Comparison of ENCODE assay signal across 15 cellular contexts in the genomic region with DNA sequence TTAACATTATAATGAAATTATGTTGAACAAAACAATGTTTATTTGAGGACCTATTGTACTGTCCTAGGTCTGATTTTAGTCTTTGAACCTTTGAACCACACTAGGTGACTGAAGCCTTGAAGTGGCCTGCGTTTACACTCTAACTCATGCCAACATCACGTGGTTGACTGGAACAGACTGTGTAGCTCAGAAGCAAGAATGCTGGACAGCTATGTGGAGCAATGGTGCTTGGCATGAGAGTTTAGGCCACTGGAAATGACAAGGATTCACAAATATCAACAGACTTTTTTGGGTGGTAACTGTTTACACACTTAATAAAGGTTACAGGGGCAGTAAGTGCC.
DNase-seq lines count a peak whose midpoint lies in the region; ATAC-seq, FAIRE-seq and TF ChIP-seq lines count a peak whose summit lies in the region.
"Had no signal": no experiment of that assay in that cellular context is flagged by ENCODE, and none has a peak within 500 bp of the region (broad histone marks: within the 10 kb centered on the region; RNA-seq: fewer than 3 reads in every experiment).

No MANE protein-coding gene starts in this region.

- ATAC-seq in left ventricle myocardium superior: peak; percentile 43
- ATAC-seq in right cardiac atrium: no peak
- ATAC-seq in Panc1: 0 out of 2 replicates have a peak, but pooled peaks have one; percentile 63
- peak; percentile 62; the same call in 2 of the 3 replicates for ATAC-seq in HepG2
- no peak for ATAC-seq in aorta (ENCODE audit: low FRiP score)
- no peak for ATAC-seq in HG03442 (IDR thresholded peaks at IDR 0.05; ENCODE audit: unreplicated experiment)

- DNase-seq in left ventricle myocardium superior (no peak), right cardiac atrium (no peak), Panc1 (ENCODE audit: low read depth, low spot score) (no peak), HepG2 (ENCODE audit: low spot score) (peak; percentile 2), aorta (no peak), mucosa of gallbladder (ENCODE audit: low spot score) (no peak)
- DNase-seq: H7, HFFc6, KG1, NCI-H1048, NCI-H1436, NCI-H1930, NCI-H345, NCI-H526 had no signal

- no peak for TF ChIP-seq RAD21 in HepG2 (CRISPR knock-in tag; IDR thresholded peaks at IDR 0.05)

- H3K4me2 ChIP-seq in HepG2 (ENCODE audit: low read depth, low read length): no peak overlapping the region

- H3K79me2 ChIP-seq in HepG2 (ENCODE audit: insufficient read depth, low read length): no peaks in the 10 kb centered on the region

- H3K27me3 ChIP-seq in right cardiac atrium (ENCODE audit: control insufficient read depth, insufficient read depth) (no peaks in the 10 kb centered on the region), Panc1 (ENCODE audit: control insufficient read depth, insufficient read depth, low read length) (no peaks in the 10 kb centered on the region), HepG2 (ENCODE audit: control insufficient read depth in 1 of 2, insufficient read depth in 2 of 2, low read length in 2 of 2) (no peaks in the 10 kb centered on the region), aorta (ENCODE audit: control insufficient read depth in 1 of 2, insufficient read depth in 2 of 2, low read length in 1 of 2) (no peaks in the 10 kb centered on the region)

- H3K27ac ChIP-seq in right cardiac atrium (ENCODE audit: low read length) (no peak overlapping the region), Panc1 (ENCODE audit: low read length) (no peak overlapping the region), HepG2 (ENCODE audit: extremely low read length, insufficient read depth, low read length) (no peak overlapping the region), aorta (ENCODE audit: low read depth in 1 of 2, low read length in 2 of 2) (no peak overlapping the region)

- H2AFZ ChIP-seq in HepG2 (ENCODE audit: low read length): no peak overlapping the region

- no peaks in the 10 kb centered on the region for H4K20me1 ChIP-seq in HepG2 (ENCODE audit: insufficient read depth, low read length)

- CTCF ChIA-PET in Panc1 (lab: Charles Lee): no interaction called here
- CTCF ChIA-PET in HepG2 (lab: Yijun Ruan, JAX; ENCODE audit: low intra/inter-chr PET ratio, low total read pairs): no interaction called here

- in situ Hi-C loops in Panc1 (cut with HindIII; ENCODE audit: low pct_unique_long_range_greater_than_20kb, low sequenced_read_pairs) (no loop called here), HepG2 (cut with HindIII; ENCODE audit: extremely low pct_ligation_motif_present, low pct_unique_long_range_greater_than_20kb) (no loop called here)

- H3K9me3 ChIP-seq in right cardiac atrium (ENCODE audit: control insufficient read depth, low read length): no peaks in the 10 kb centered on the region
- no peaks in the 10 kb centered on the region for H3K9me3 ChIP-seq in Panc1 (ENCODE audit: control insufficient read depth, insufficient read depth, low read depth, low read length)
- no peaks in the 10 kb centered on the region for H3K9me3 ChIP-seq in HepG2 (ENCODE audit: low read length)
- no peaks in the 10 kb centered on the region for H3K9me3 ChIP-seq in aorta (ENCODE audit: control insufficient read depth, low read length)

- POLR2A ChIA-PET in Panc1 (lab: Charles Lee): no interaction called here
- POLR2A ChIA-PET in HepG2 (lab: Yijun Ruan, JAX): no interaction called here

- no peak for FAIRE-seq in HepG2 (lab: Jason Lieb, UNC)

- 62% methylated on average over 2 of the region's 2 CpGs for WGBS in right cardiac atrium
- 0% methylated on average over 2 of the region's 2 CpGs for WGBS in HepG2 (ENCODE audit: low lambda C conversion rate)
- 65% methylated on average over 2 of the region's 2 CpGs for WGBS in aorta, 2 donors

- TF ChIP-seq POLR2A in HepG2 (IDR thresholded peaks at IDR 0.05; ENCODE audit: insufficient read depth in 1 of 2, low read depth in 2 of 2, low read length in 2 of 2): no peak

- TF ChIP-seq CTCF in Panc1 (IDR thresholded peaks at IDR 0.05): no peak
- TF ChIP-seq CTCF in HepG2 (CRISPR knock-in tag; IDR thresholded peaks at IDR 0.05): no peak

- no peaks in the 10 kb centered on the region for H3K4me1 ChIP-seq in right cardiac atrium (ENCODE audit: control insufficient read depth, insufficient read depth, low read length)
- no peaks in the 10 kb centered on the region for H3K4me1 ChIP-seq in Panc1 (ENCODE audit: control insufficient read depth, insufficient read depth, low read length)
- no peaks in the 10 kb centered on the region for H3K4me1 ChIP-seq in HepG2 (ENCODE audit: insufficient read depth, low read length)
- no peaks in the 10 kb centered on the region for H3K4me1 ChIP-seq in aorta (ENCODE audit: control insufficient read depth in 1 of 2, insufficient read depth in 2 of 2, low read length in 2 of 2)

- BruUV-seq in Panc1 (replicated peaks; lab: Mats Ljungman, UMichigan) (no TSS peak), HepG2 (replicated peaks; lab: Mats Ljungman, UMichigan) (no TSS peak)

- H3K4me3 ChIP-seq in right cardiac atrium (ENCODE audit: low read length) (no peak overlapping the region), Panc1 (ENCODE audit: low read depth in 2 of 2, low read length in 2 of 2) (no peak overlapping the region), HepG2 (replicated peaks in 1 of 3; ENCODE audit: insufficient read depth in 1 of 3, low read depth in 2 of 3, low read length in 3 of 3) (no peak overlapping the region), aorta (ENCODE audit: low read length in 2 of 2) (no peak overlapping the region)

- no peaks in the 10 kb centered on the region for H3K36me3 ChIP-seq in Panc1 (ENCODE audit: control insufficient read depth, insufficient read depth, low read length)
- H3K36me3 ChIP-seq in HepG2 (replicated peaks in 1 of 2; ENCODE audit: control insufficient read depth in 1 of 2, insufficient read depth in 2 of 2, low read length in 2 of 2): no peaks in the 10 kb centered on the region
- H3K36me3 ChIP-seq in aorta (ENCODE audit: control insufficient read depth in 1 of 2, insufficient read depth in 2 of 2, low read length in 1 of 2): no peaks in the 10 kb centered on the region

- intact Hi-C loops in left ventricle myocardium superior (cut with micrococcal nuclease) (no loop called here), right cardiac atrium (cut with DNase I) (no loop called here), Panc1 (cut with micrococcal nuclease; ENCODE audit: unreplicated experiment) (no loop called here), HepG2 (cut with micrococcal nuclease; ENCODE audit: unreplicated experiment) (no loop called here), aorta (cut with DNase I) (no loop called here)

- TF ChIP-seq EP300 in HepG2 (IDR thresholded peaks at IDR 0.05; ENCODE audit: low read depth in 2 of 2, low read length in 2 of 2): no peak
- TF ChIP-seq EP300 in HepG2 (CRISPR knock-in tag; IDR thresholded peaks at IDR 0.05; ENCODE audit: borderline replicate concordance): no peak

- no peak overlapping the region for H3K9ac ChIP-seq in HepG2 (ENCODE audit: insufficient read depth, low read depth, low read length)

TF ChIP-seq in HepG2, 621 proteins besides CTCF, POLR2A, EP300 and RAD21 (continues in another document):
- TF ChIP-seq SAP130 (CRISPR knock-in tag; IDR thresholded peaks at IDR 0.05; ENCODE audit: low read depth) (0 out of 2 replicates have a peak, but pooled peaks have one; percentile 21), TCF7 (IDR thresholded peaks at IDR 0.05; ENCODE audit: low read depth) (peak; percentile 56; the same call in 1 of the 2 replicates), ZNF772 (CRISPR knock-in tag; IDR thresholded peaks at IDR 0.05) (no peak), ZNF331 (CRISPR knock-in tag; IDR thresholded peaks at IDR 0.05) (no peak), FOXK1 (CRISPR knock-in tag; IDR thresholded peaks at IDR 0.05; ENCODE audit: borderline replicate concordance, low read depth) (peak; percentile 17; the same call in 1 of the 2 replicates)
- TF ChIP-seq, protein P1, sequence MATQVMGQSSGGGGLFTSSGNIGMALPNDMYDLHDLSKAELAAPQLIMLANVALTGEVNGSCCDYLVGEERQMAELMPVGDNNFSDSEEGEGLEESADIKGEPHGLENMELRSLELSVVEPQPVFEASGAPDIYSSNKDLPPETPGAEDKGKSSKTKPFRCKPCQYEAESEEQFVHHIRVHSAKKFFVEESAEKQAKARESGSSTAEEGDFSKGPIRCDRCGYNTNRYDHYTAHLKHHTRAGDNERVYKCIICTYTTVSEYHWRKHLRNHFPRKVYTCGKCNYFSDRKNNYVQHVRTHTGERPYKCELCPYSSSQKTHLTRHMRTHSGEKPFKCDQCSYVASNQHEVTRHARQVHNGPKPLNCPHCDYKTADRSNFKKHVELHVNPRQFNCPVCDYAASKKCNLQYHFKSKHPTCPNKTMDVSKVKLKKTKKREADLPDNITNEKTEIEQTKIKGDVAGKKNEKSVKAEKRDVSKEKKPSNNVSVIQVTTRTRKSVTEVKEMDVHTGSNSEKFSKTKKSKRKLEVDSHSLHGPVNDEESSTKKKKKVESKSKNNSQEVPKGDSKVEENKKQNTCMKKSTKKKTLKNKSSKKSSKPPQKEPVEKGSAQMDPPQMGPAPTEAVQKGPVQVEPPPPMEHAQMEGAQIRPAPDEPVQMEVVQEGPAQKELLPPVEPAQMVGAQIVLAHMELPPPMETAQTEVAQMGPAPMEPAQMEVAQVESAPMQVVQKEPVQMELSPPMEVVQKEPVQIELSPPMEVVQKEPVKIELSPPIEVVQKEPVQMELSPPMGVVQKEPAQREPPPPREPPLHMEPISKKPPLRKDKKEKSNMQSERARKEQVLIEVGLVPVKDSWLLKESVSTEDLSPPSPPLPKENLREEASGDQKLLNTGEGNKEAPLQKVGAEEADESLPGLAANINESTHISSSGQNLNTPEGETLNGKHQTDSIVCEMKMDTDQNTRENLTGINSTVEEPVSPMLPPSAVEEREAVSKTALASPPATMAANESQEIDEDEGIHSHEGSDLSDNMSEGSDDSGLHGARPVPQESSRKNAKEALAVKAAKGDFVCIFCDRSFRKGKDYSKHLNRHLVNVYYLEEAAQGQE (IDR thresholded peaks at IDR 0.05; ENCODE audit: borderline replicate concordance in 1 of 2, low read depth in 1 of 2, low read length in 2 of 2): 0 out of 4 replicates have a peak, but pooled peaks of 1 of the 2 experiments have one; percentile 31
- TF ChIP-seq, protein P2, sequence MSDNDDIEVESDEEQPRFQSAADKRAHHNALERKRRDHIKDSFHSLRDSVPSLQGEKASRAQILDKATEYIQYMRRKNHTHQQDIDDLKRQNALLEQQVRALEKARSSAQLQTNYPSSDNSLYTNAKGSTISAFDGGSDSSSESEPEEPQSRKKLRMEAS (IDR thresholded peaks at IDR 0.05): peak; percentile 36; the same call in 1 of the 2 replicates

Comparison
In these comparisons a context has a peak if more than half of its experiments do, and no peak if none do; other contexts are left out.
1. ATAC-seq: peak in left ventricle myocardium superior (single experiment), Panc1 (single experiment) and HepG2 (single experiment); none in right cardiac atrium (0 of 2), aorta (single experiment) and HG03442 (single experiment).